ENCODE assay signal across 1 cellular context in the genomic region with DNA sequence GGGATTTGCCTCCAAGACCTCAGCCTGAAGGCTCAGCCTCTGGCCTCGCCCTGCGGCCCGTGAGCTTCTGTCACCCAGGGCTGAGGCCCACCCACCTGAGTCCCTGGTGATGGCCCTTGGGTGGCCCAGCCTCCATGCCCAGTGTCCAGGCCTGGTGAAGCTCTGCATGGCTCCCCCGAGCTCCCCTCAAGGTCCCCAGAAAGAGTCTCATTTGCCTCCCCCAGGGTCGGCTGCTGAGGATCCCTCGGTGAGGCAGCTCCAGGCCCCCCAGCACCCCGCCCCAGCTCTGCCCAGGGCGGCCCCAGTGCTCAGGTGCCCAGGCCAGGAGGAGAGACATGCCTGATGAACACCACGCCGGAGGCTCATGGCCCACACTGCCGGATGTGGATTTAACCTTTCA.
TF ChIP-seq lines count a peak whose summit lies in the region.

No MANE protein-coding gene starts in this region.

TF ChIP-seq in IMR-90, 13 proteins besides CTCF, POLR2A, EP300 and RAD21:
- TF ChIP-seq NFE2L2 (IDR thresholded peaks at IDR 0.05; ENCODE audit: low read depth, low read length), result no peak
- TF ChIP-seq CHD1 (IDR thresholded peaks at IDR 0.05; ENCODE audit: low read depth, low read length), result no peak
- TF ChIP-seq MAZ (IDR thresholded peaks at IDR 0.05; ENCODE audit: borderline replicate concordance, low read depth, low read length), result no peak
- no peak for TF ChIP-seq BHLHE40 (IDR thresholded peaks at IDR 0.05; ENCODE audit: low read depth, low read length)
- TF ChIP-seq, protein P1, sequence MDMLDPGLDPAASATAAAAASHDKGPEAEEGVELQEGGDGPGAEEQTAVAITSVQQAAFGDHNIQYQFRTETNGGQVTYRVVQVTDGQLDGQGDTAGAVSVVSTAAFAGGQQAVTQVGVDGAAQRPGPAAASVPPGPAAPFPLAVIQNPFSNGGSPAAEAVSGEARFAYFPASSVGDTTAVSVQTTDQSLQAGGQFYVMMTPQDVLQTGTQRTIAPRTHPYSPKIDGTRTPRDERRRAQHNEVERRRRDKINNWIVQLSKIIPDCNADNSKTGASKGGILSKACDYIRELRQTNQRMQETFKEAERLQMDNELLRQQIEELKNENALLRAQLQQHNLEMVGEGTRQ (IDR thresholded peaks at IDR 0.05; ENCODE audit: low read depth, low read length), result no peak
- no peak for TF ChIP-seq FOS (IDR thresholded peaks at IDR 0.05; ENCODE audit: low read depth, low read length)
- no peak for TF ChIP-seq MAFK (IDR thresholded peaks at IDR 0.05; ENCODE audit: low read depth, low read length)
- TF ChIP-seq SMC3 (IDR thresholded peaks at IDR 0.05; ENCODE audit: low read depth, low read length), result no peak
- no peak for TF ChIP-seq RFX5 (IDR thresholded peaks at IDR 0.05; ENCODE audit: low read depth, low read length)
- TF ChIP-seq RCOR1 (IDR thresholded peaks at IDR 0.05; ENCODE audit: insufficient replicate concordance, low read length), result no peak
- no peak for TF ChIP-seq MXI1 (IDR thresholded peaks at IDR 0.05; ENCODE audit: borderline replicate concordance, low read depth, low read length)
- TF ChIP-seq, protein P2, sequence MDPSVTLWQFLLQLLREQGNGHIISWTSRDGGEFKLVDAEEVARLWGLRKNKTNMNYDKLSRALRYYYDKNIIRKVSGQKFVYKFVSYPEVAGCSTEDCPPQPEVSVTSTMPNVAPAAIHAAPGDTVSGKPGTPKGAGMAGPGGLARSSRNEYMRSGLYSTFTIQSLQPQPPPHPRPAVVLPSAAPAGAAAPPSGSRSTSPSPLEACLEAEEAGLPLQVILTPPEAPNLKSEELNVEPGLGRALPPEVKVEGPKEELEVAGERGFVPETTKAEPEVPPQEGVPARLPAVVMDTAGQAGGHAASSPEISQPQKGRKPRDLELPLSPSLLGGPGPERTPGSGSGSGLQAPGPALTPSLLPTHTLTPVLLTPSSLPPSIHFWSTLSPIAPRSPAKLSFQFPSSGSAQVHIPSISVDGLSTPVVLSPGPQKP (IDR thresholded peaks at IDR 0.05; ENCODE audit: borderline replicate concordance, low read depth, low read length), result no peak
- TF ChIP-seq CEBPB (IDR thresholded peaks at IDR 0.05; ENCODE audit: low read depth, low read length), result no peak
